In genomic region chr13:27374650-27375049, GRCh38 we compare ENCODE assay signal across 8 cellular contexts. TPM values are rescaled to one million over a fixed set of nuclear protein-coding genes. Genes with fewer than 3 reads are reported as not detected.
DNase-seq lines count a peak whose midpoint lies in the region; ATAC-seq, FAIRE-seq and TF ChIP-seq lines count a peak whose summit lies in the region.

No MANE protein-coding gene starts in this region.

- H3K9ac ChIP-seq in DND-41 (ENCODE audit: low read depth, low read length) (no peak overlapping the region), kidney (ENCODE audit: low read length in 2 of 2) (no peak overlapping the region)

- no peaks in the 10 kb centered on the region for H3K27me3 ChIP-seq in DND-41 (ENCODE audit: insufficient read depth, low read length, poor library complexity)

- H3K9me3 ChIP-seq in DND-41 (ENCODE audit: insufficient read depth, low read length, severe bottlenecking) (no peaks in the 10 kb centered on the region), kidney (ENCODE audit: control insufficient read depth in 1 of 2, low read length in 2 of 2) (no peaks in the 10 kb centered on the region)

- H3K4me1 ChIP-seq in DND-41 (ENCODE audit: insufficient read depth, low read length) (peaks cover 7% of the 10 kb centered on the region; the same call in 1 of the 2 replicates), kidney (ENCODE audit: control insufficient read depth in 1 of 2, insufficient read depth in 1 of 2, low read depth in 1 of 2, low read length in 2 of 2) (no peaks in the 10 kb centered on the region)

- H4K20me1 ChIP-seq in DND-41 (ENCODE audit: insufficient read depth, low read length) = no peaks in the 10 kb centered on the region

- no peak overlapping the region for H2AFZ ChIP-seq in DND-41 (ENCODE audit: low read depth, low read length)

- peak overlapping the region; percentile 19; the same call in 1 of the 2 replicates for H3K4me2 ChIP-seq in DND-41 (ENCODE audit: insufficient read depth, low read length)

- TF ChIP-seq CTCF in DND-41 (IDR thresholded peaks at IDR 0.05; ENCODE audit: borderline replicate concordance, extremely low read depth, low read length, poor library complexity, severe bottlenecking) (peak; percentile 89), HFF-Myc (IDR thresholded peaks at IDR 0.05; ENCODE audit: low read depth, low read length, missing control alignments) (peak; percentile 80), WI38 (IDR thresholded peaks at IDR 0.05; ENCODE audit: low read depth, low read length) (peak; percentile 62), kidney (IDR thresholded peaks at IDR 0.05; ENCODE audit: borderline replicate concordance, extremely low read depth, insufficient read depth) (peak; percentile 80)

- H3K36me3 ChIP-seq in DND-41 (ENCODE audit: insufficient read depth, low read length) (no peaks in the 10 kb centered on the region), kidney (ENCODE audit: control insufficient read depth in 1 of 2, insufficient read depth in 2 of 2, low read length in 2 of 2) (no peaks in the 10 kb centered on the region)

- H3K79me2 ChIP-seq in DND-41 (ENCODE audit: insufficient read depth, low read length) = no peaks in the 10 kb centered on the region

- H3K27ac ChIP-seq in DND-41 (ENCODE audit: low read length) (no peak overlapping the region), kidney (ENCODE audit: low read depth in 2 of 2, low read length in 2 of 2) (no peak overlapping the region)

- peak; percentile 92 for ATAC-seq in DND-41 (ENCODE audit: insufficient read depth, low read depth)
- ATAC-seq in GM21447 (IDR thresholded peaks at IDR 0.05; ENCODE audit: unreplicated experiment) = no peak

- no peak overlapping the region for H3K4me3 ChIP-seq in DND-41 (ENCODE audit: low read depth in 1 of 2, low read length in 2 of 2)
- H3K4me3 ChIP-seq in HFF-Myc (replicated peaks; ENCODE audit: low read depth, low read length) = no peak overlapping the region
- H3K4me3 ChIP-seq in WI38 (ENCODE audit: low read depth, low read length) = no peak overlapping the region
- no peak overlapping the region for H3K4me3 ChIP-seq in kidney (ENCODE audit: low read length in 2 of 2)

- intact Hi-C loops in kidney (cut with DNase I) = loop anchor here (5.0 kb wide), 1 partner anchor 448 kb away; no protein-coding TSS in a partner anchor

- no peak for FAIRE-seq in kidney (lab: Jason Lieb, UNC)

- DNase-seq in DND-41 = peak; percentile 73
- peak; percentile 66 for DNase-seq in HFF-Myc (ENCODE audit: extremely low read depth, low read depth)
- DNase-seq in NCI-H2196 treated with DMSO at 0.1 percent for 48 hours (lab: John Stamatoyannopoulos, UW; ENCODE audit: unreplicated experiment) = peak; percentile 41
- peak; percentile 35 for DNase-seq in central memory CD4-positive, alpha-beta T cell
- no peak for DNase-seq in kidney
- DNase-seq in stimulated activated CD4-positive, alpha-beta T cell treated with anti-CD3 and anti-CD28 coated beads, Interleukin-2, amount 100 ng/mL, for 4 hours (ENCODE audit: low read depth) = peak; percentile 27

RNA-seq across cellular contexts. Expression of gene GTF3A, which starts 49.8 kb away (rescaled TPM):
- 64.8 TPM for total RNA-seq in kidney
- 126 TPM for polyA plus RNA-seq in kidney (ENCODE audit: insufficient read depth, low read depth, low replicate concordance)
